Comparison of ENCODE assay signal across 37 cellular contexts in the genomic region with DNA sequence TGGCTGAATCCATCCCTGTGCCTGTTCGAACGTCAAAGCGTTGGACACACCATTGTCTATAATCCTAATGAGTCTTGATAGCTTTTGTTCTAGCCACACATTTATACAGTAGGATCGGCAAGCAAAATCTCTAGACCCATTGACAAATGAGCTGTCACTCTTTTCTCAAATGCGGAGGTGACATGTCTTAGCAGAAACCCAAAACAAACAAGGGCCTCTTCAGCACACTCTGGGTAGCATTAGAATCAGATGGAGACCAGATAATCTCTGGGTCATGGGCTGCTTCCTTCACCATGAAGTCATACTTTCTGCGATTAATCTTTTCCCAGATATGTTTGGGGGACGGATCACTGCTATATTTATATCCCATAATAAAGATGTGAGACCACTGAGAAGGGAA.
"Had no signal": no experiment of that assay in that cellular context is flagged by ENCODE, and none has a peak within 500 bp of the region (broad histone marks: within the 10 kb centered on the region; RNA-seq: fewer than 3 reads in every experiment).

No MANE protein-coding gene starts in this region.

- H3K4me1 ChIP-seq: ascending aorta had no signal

- DNase-seq: activated B cell treated with CpG ODN at 0.5 μM for 24 hours; activated CD4-positive, alpha-beta memory T cell treated with anti-CD3 and anti-CD28 coated beads for 36 hours; activated CD4-positive, alpha-beta T cell treated with anti-CD3 and anti-CD28 coated beads for 4 hours; activated CD4-positive, alpha-beta T cell treated with anti-CD3 and anti-CD28 coated beads, Interleukin-2, amount 10 ng/mL, durations not matched to agents 24 days and 14 days; activated CD4-positive, alpha-beta T cell treated with anti-CD3 and anti-CD28 coated beads, Interleukin-2, amount 50 U/mL, for 1 hour; activated CD4-positive, alpha-beta T cell treated with anti-CD3 and anti-CD28 coated beads, Interleukin-2, amount 50 U/mL, for 4 hours; activated CD4-positive, CD25-positive, alpha-beta regulatory T cell treated with anti-CD3 and anti-CD28 coated beads, Interleukin-2, amount 50 U/mL, for 72 hours; activated CD8-positive, alpha-beta memory T cell treated with anti-CD3 and anti-CD28 coated beads, Interleukin-2, amount 50 U/mL, for 4 hours; activated CD8-positive, alpha-beta T cell treated with anti-CD3 and anti-CD28 coated beads for 36 hours; activated effector memory CD4-positive, alpha-beta T cell treated with Interleukin-2 at 50 U/mL for 16 hours; activated gamma-delta T cell; activated naive CD4-positive, alpha-beta T cell treated with anti-CD3 and anti-CD28 coated beads, Interleukin-2, amount 10 ng/mL, durations not matched to agents 7 days and 5 days; activated naive CD4-positive, alpha-beta T cell treated with Interleukin-2 at 50 U/mL for 16 hours; activated naive CD8-positive, alpha-beta T cell treated with anti-CD3 and anti-CD28 coated beads, Interleukin-2, amount 10 ng/mL, durations not matched to agents 7 days and 5 days; activated naive CD8-positive, alpha-beta T cell treated with anti-CD3 and anti-CD28 coated beads, Interleukin-2, amount 50 U/mL, for 24 hours; activated T-cell treated with anti-CD3 and anti-CD28 coated beads for 4 hours; activated T-cell treated with anti-CD3 and anti-CD28 coated beads, Interleukin-2, amount 50 U/mL, for 24 hours; activated T-cell treated with anti-CD3 and anti-CD28 coated beads, Interleukin-2, amount 50 U/mL, for 48 hours; amygdala; anterior cingulate cortex; caudate nucleus; cerebellar nuclear complex; T-helper 1 cell; T-helper 2 cell; T-helper 9 cell had no signal

- H3K4me3 ChIP-seq: ascending aorta, cardiac muscle cell had no signal

- H3K27me3 ChIP-seq: ascending aorta, cardiac muscle cell had no signal

- H3K9me3 Mint-ChIP-seq: activated B cell treated with CpG ODN at 0.5 μM for 24 hours; activated CD4-positive, alpha-beta memory T cell treated with anti-CD3 and anti-CD28 coated beads for 36 hours; activated CD8-positive, alpha-beta T cell treated with anti-CD3 and anti-CD28 coated beads for 36 hours; activated naive CD4-positive, alpha-beta T cell treated with anti-CD3 and anti-CD28 coated beads, Interleukin-2, amount 10 ng/mL, durations not matched to agents 7 days and 5 days; activated naive CD4-positive, alpha-beta T cell treated with anti-CD3 and anti-CD28 coated beads, Interleukin-2, amount 50 U/mL, for 24 hours; activated naive CD8-positive, alpha-beta T cell treated with anti-CD3 and anti-CD28 coated beads, Interleukin-2, amount 10 ng/mL, durations not matched to agents 7 days and 5 days; activated naive CD8-positive, alpha-beta T cell treated with anti-CD3 and anti-CD28 coated beads, Interleukin-2, amount 50 U/mL, for 24 hours; activated T-cell treated with anti-CD3 and anti-CD28 coated beads, Interleukin-2, amount 50 U/mL, for 24 hours; activated T-helper 2 cell treated with anti-CD3 and anti-CD28 coated beads, Interferon-gamma antibody, Interleukin-2, Interleukin-4, amounts not matched to agents 10 μg/mL and 5 μg/mL and 100 μg/mL, durations not matched to agents 14 hours and 24 hours and 36 hours; brain; central memory CD8-positive, alpha-beta T cell; T-helper 1 cell treated with Interleukin-12 subunit alpha and Interleukin-12 subunit beta and Interleukin-4 antibody, amounts not matched to agents 30 μg/mL and 1 μg/mL, for 36 hours; T-helper 2 cell treated with Interferon-gamma antibody and Interleukin-4, amounts not matched to agents 5 μg/mL and 100 μg/mL, for 36 hours had no signal

- H3K27ac ChIP-seq: ascending aorta, cardiac muscle cell, VCaP had no signal

- ATAC-seq: activated CD8-positive, alpha-beta T cell treated with anti-CD3 and anti-CD28 coated beads for 36 hours; activated naive CD8-positive, alpha-beta T cell treated with anti-CD3 and anti-CD28 coated beads, Interleukin-2, amount 50 U/mL, for 24 hours had no signal

- H3K4me3 Mint-ChIP-seq: activated B cell treated with CpG ODN at 0.5 μM for 24 hours; activated CD4-positive, alpha-beta memory T cell treated with anti-CD3 and anti-CD28 coated beads for 36 hours; activated CD4-positive, alpha-beta T cell treated with anti-CD3 and anti-CD28 coated beads, Interleukin-2, amount 10 ng/mL, durations not matched to agents 24 days and 14 days; activated CD8-positive, alpha-beta T cell treated with anti-CD3 and anti-CD28 coated beads for 36 hours; activated naive CD4-positive, alpha-beta T cell treated with anti-CD3 and anti-CD28 coated beads, Interleukin-2, amount 10 ng/mL, durations not matched to agents 7 days and 5 days; activated naive CD4-positive, alpha-beta T cell treated with anti-CD3 and anti-CD28 coated beads, Interleukin-2, amount 50 U/mL, for 24 hours; activated naive CD8-positive, alpha-beta T cell; activated naive CD8-positive, alpha-beta T cell treated with anti-CD3 and anti-CD28 coated beads, Interleukin-2, amount 10 ng/mL, durations not matched to agents 7 days and 5 days; activated naive CD8-positive, alpha-beta T cell treated with anti-CD3 and anti-CD28 coated beads, Interleukin-2, amount 50 U/mL, for 24 hours; activated T-cell treated with anti-CD3 and anti-CD28 coated beads, Interleukin-2, amount 50 U/mL, for 24 hours; brain; central memory CD8-positive, alpha-beta T cell; T-helper 1 cell treated with Interleukin-12 subunit alpha and Interleukin-12 subunit beta and Interleukin-4 antibody, amounts not matched to agents 30 μg/mL and 1 μg/mL, for 36 hours; T-helper 2 cell treated with Interferon-gamma antibody and Interleukin-4, amounts not matched to agents 5 μg/mL and 100 μg/mL, for 36 hours had no signal

- FAIRE-seq: bronchial epithelial cell, TTC549 had no signal

- H3K27ac Mint-ChIP-seq: activated B cell treated with CpG ODN at 0.5 μM for 24 hours; activated CD4-positive, alpha-beta memory T cell treated with anti-CD3 and anti-CD28 coated beads for 36 hours; activated CD4-positive, alpha-beta T cell treated with anti-CD3 and anti-CD28 coated beads, Interleukin-2, amount 10 ng/mL, durations not matched to agents 24 days and 14 days; activated CD8-positive, alpha-beta T cell treated with anti-CD3 and anti-CD28 coated beads for 36 hours; activated naive CD4-positive, alpha-beta T cell treated with anti-CD3 and anti-CD28 coated beads, Interleukin-2, amount 10 ng/mL, durations not matched to agents 7 days and 5 days; activated naive CD4-positive, alpha-beta T cell treated with anti-CD3 and anti-CD28 coated beads, Interleukin-2, amount 50 U/mL, for 24 hours; activated naive CD8-positive, alpha-beta T cell; activated naive CD8-positive, alpha-beta T cell treated with anti-CD3 and anti-CD28 coated beads, Interleukin-2, amount 10 ng/mL, durations not matched to agents 7 days and 5 days; activated naive CD8-positive, alpha-beta T cell treated with anti-CD3 and anti-CD28 coated beads, Interleukin-2, amount 50 U/mL, for 24 hours; activated T-cell treated with anti-CD3 and anti-CD28 coated beads, Interleukin-2, amount 50 U/mL, for 24 hours; activated T-helper 2 cell treated with anti-CD3 and anti-CD28 coated beads, Interferon-gamma antibody, Interleukin-2, Interleukin-4, amounts not matched to agents 10 μg/mL and 5 μg/mL and 100 μg/mL, durations not matched to agents 14 hours and 24 hours and 36 hours; brain; T-helper 1 cell treated with Interleukin-12 subunit alpha and Interleukin-12 subunit beta and Interleukin-4 antibody, amounts not matched to agents 30 μg/mL and 1 μg/mL, for 36 hours; T-helper 2 cell treated with Interferon-gamma antibody and Interleukin-4, amounts not matched to agents 5 μg/mL and 100 μg/mL, for 36 hours had no signal

- H3K36me3 ChIP-seq: ascending aorta, cardiac muscle cell had no signal

- H3K9me3 ChIP-seq: ascending aorta had no signal

- H3K27me3 Mint-ChIP-seq: activated B cell treated with CpG ODN at 0.5 μM for 24 hours; activated CD4-positive, alpha-beta memory T cell treated with anti-CD3 and anti-CD28 coated beads for 36 hours; activated CD4-positive, alpha-beta T cell treated with anti-CD3 and anti-CD28 coated beads, Interleukin-2, amount 10 ng/mL, durations not matched to agents 24 days and 14 days; activated CD8-positive, alpha-beta T cell treated with anti-CD3 and anti-CD28 coated beads for 36 hours; activated naive CD4-positive, alpha-beta T cell treated with anti-CD3 and anti-CD28 coated beads, Interleukin-2, amount 10 ng/mL, durations not matched to agents 7 days and 5 days; activated naive CD4-positive, alpha-beta T cell treated with anti-CD3 and anti-CD28 coated beads, Interleukin-2, amount 50 U/mL, for 24 hours; activated naive CD8-positive, alpha-beta T cell; activated naive CD8-positive, alpha-beta T cell treated with anti-CD3 and anti-CD28 coated beads, Interleukin-2, amount 10 ng/mL, durations not matched to agents 7 days and 5 days; activated naive CD8-positive, alpha-beta T cell treated with anti-CD3 and anti-CD28 coated beads, Interleukin-2, amount 50 U/mL, for 24 hours; activated T-cell treated with anti-CD3 and anti-CD28 coated beads, Interleukin-2, amount 50 U/mL, for 24 hours; brain; central memory CD8-positive, alpha-beta T cell had no signal
